Comparison of ENCODE assay signal across 18 cellular contexts in the genomic region with DNA sequence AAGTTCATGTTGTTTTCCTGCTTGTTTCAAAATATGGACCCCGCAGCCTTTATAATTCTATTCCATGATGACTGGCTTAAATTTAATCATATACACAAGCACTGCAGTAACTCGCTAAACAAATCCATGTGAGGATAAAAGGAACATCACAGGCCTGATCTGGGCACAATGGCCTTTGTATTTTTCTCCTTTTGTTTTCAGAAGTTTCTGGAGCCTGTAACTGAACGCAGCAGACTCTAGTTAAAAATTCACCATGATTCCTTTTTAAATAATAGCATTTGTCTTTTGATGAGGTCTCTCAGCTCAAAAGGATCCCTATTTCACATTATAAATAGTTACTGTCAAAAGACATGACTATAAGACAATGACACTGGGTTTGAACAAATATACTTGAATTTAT. TPM values are rescaled to one million over a fixed set of nuclear protein-coding genes. Genes with fewer than 3 reads are reported as not detected.
DNase-seq lines count a peak whose midpoint lies in the region; ATAC-seq, FAIRE-seq and TF ChIP-seq lines count a peak whose summit lies in the region.
"Had no signal": no experiment of that assay in that cellular context is flagged by ENCODE, and none has a peak within 500 bp of the region (broad histone marks: within the 10 kb centered on the region; RNA-seq: fewer than 3 reads in every experiment).

No MANE protein-coding gene starts in this region.

- no peak overlapping the region for H4K5ac ChIP-seq in IMR-90 (ENCODE audit: low read depth, low read length)

- peaks cover 2% of the 10 kb centered on the region; the same call in 1 of the 2 replicates for H3K9me3 ChIP-seq in IMR-90 (ENCODE audit: control insufficient read depth, insufficient read depth, low read length)
- H3K9me3 ChIP-seq: A549, Caco-2 had no signal

- H3K4me2 ChIP-seq in IMR-90 (ENCODE audit: low read depth, low read length), result no peak overlapping the region
- H3K4me2 ChIP-seq: A549 had no signal

- no peaks in the 10 kb centered on the region for H3K27me3 ChIP-seq in IMR-90 (ENCODE audit: control insufficient read depth, insufficient read depth, low read length)

- no peak for TF ChIP-seq RAD21 in IMR-90 (IDR thresholded peaks at IDR 0.05; ENCODE audit: low read length)

- H4K91ac ChIP-seq in IMR-90 (ENCODE audit: insufficient read depth, low read depth, low read length), result no peak overlapping the region

- no peaks in the 10 kb centered on the region for H4K20me1 ChIP-seq in IMR-90 (ENCODE audit: insufficient read depth, low read length)

- DNase-seq in IMR-90 (no peak), mesothelial cell of epicardium (ENCODE audit: low spot score in 2 of 2, unreplicated experiment in 2 of 2) (no peak), substantia nigra (lab: John Stamatoyannopoulos, UW) (peak in 6 of 49 donors; percentile 1 to 17 (median 4)), D721Med (ENCODE audit: insufficient read length, low spot score) (no peak), HTR-8/SVneo (ENCODE audit: insufficient read length, low spot score) (no peak)
- DNase-seq: Caco-2, NCI-H1417, NCI-H1930, NCI-H2171, NCI-H446 treated with DMSO at 0.1 percent for 48 hours, NCI-H774, SHP77 had no signal

- H3K14ac ChIP-seq in IMR-90 (replicated peaks; ENCODE audit: low read depth, low read length), result no peak overlapping the region

- no peaks in the 10 kb centered on the region for H3K36me3 ChIP-seq in IMR-90 (ENCODE audit: control insufficient read depth, insufficient read depth, low read length)

- peaks cover 50% of the 10 kb centered on the region for H3K4me1 Mint-ChIP-seq in mesothelial cell of epicardium

- WGBS in IMR-90 (ENCODE audit: extremely low coverage in 2 of 2, insufficient read length in 1 of 2), 2 experiments, result no CpG with 5 or more reads among the region's 3 CpGs

- H2BK20ac ChIP-seq in IMR-90 (ENCODE audit: low read depth, low read length), result peak overlapping the region; percentile 51; the same call in 1 of the 2 replicates

- no peaks in the 10 kb centered on the region for H3K27me3 Mint-ChIP-seq in mesothelial cell of epicardium (ENCODE audit: low read depth)

- dilution Hi-C loops in IMR-90 (cut with HindIII; ENCODE audit: low sequenced_read_pairs, unreplicated experiment), result no loop called here

- H3K9me3 Mint-ChIP-seq in mesothelial cell of epicardium, result peaks cover 22% of the 10 kb centered on the region

- POLR2A ChIA-PET in IMR-90 (lab: Charles Lee; ENCODE audit: unreplicated experiment), result no interaction called here

- FAIRE-seq in D721Med (lab: Jason Lieb, UNC) (no peak), HTR-8/SVneo (lab: Jason Lieb, UNC) (no peak)
- FAIRE-seq: A549, GM19239, H1 had no signal

- no peak overlapping the region for H2AFZ ChIP-seq in IMR-90 (replicated peaks; ENCODE audit: low read length, poor library complexity)

- H3K36me3 Mint-ChIP-seq in mesothelial cell of epicardium, result peaks cover 21% of the 10 kb centered on the region

- H2AK9ac ChIP-seq in IMR-90 (replicated peaks; ENCODE audit: low read depth, low read length, poor library complexity), result no peak overlapping the region

- no peak overlapping the region for H2BK5ac ChIP-seq in IMR-90 (ENCODE audit: low read depth, low read length, poor library complexity, severe bottlenecking)

- peaks cover 10% of the 10 kb centered on the region for H3K4me1 ChIP-seq in IMR-90 (ENCODE audit: control insufficient read depth, insufficient read depth, low read length)

- no peak overlapping the region for H3K23ac ChIP-seq in IMR-90 (ENCODE audit: low read depth, low read length)

- H3K9ac ChIP-seq in IMR-90 (ENCODE audit: low read depth, low read length), result no peak overlapping the region

- in situ Hi-C loops in IMR-90 (cut with MboI; ENCODE audit: low sequenced_read_pairs), result loop anchor here (25.0 kb wide), 1 partner anchor 1250 kb away; no protein-coding TSS in a partner anchor

- H3K4ac ChIP-seq in IMR-90 (ENCODE audit: low read depth, low read length), result no peak overlapping the region

- peak overlapping the region; percentile 47; the same call in 1 of the 2 replicates for H3K18ac ChIP-seq in IMR-90 (ENCODE audit: low read depth, low read length)

- no TSS peak for BruUV-seq in IMR-90 (replicated peaks; lab: Mats Ljungman, UMichigan)

- TF ChIP-seq CTCF in IMR-90 (conservative IDR thresholded peaks at IDR 0.05; ENCODE audit: low read depth, low read length) (no peak), mesothelial cell of epicardium (IDR thresholded peaks at IDR 0.05; ENCODE audit: unreplicated experiment) (no peak), D721Med (IDR thresholded peaks at IDR 0.05; ENCODE audit: insufficient read depth, missing control alignments) (no peak)

- no peak overlapping the region for H3K56ac ChIP-seq in IMR-90 (ENCODE audit: extremely low read depth, insufficient read depth, low read length)

- no peaks in the 10 kb centered on the region for H3K9me1 ChIP-seq in IMR-90 (ENCODE audit: insufficient read depth, low read length)

- no peak overlapping the region for H3K27ac ChIP-seq in IMR-90 (ENCODE audit: insufficient read depth, low read length)
- H3K27ac ChIP-seq in cingulate gyrus (ENCODE audit: low read depth, low read length), result peak overlapping the region; percentile 78
- peak overlapping the region; percentile 87 for H3K27ac ChIP-seq in substantia nigra (ENCODE audit: low read depth, low read length, poor library complexity, severe bottlenecking)
- H3K27ac ChIP-seq: A549 had no signal

- H3K27ac Mint-ChIP-seq in mesothelial cell of epicardium, result peak overlapping the region; percentile 53

- no peak overlapping the region for H2BK15ac ChIP-seq in IMR-90 (ENCODE audit: low read depth, low read length)

- no peak for TF ChIP-seq POLR2A in IMR-90 (IDR thresholded peaks at IDR 0.05; ENCODE audit: low read depth, low read length)

- ATAC-seq in IMR-90 (ENCODE audit: low read depth), result no peak
- ATAC-seq in GM18867 (IDR thresholded peaks at IDR 0.05; ENCODE audit: unreplicated experiment), result no peak
- ATAC-seq: A549, Panc1 had no signal

- H3K79me1 ChIP-seq in IMR-90 (ENCODE audit: low read depth in 1 of 2, low read length in 2 of 2), result no peaks in the 10 kb centered on the region

- intact Hi-C loops in IMR-90 (cut with micrococcal nuclease), result loop anchor here (10.0 kb wide), 1 partner anchor 272 kb away; no protein-coding TSS in a partner anchor

- no peak overlapping the region; a peak in 1 of 4 replicates for H4K8ac ChIP-seq in IMR-90 (ENCODE audit: low read depth in 2 of 2, low read length in 2 of 2)

- no peak overlapping the region for H3K4me3 ChIP-seq in IMR-90 (ENCODE audit: insufficient read depth, low read depth, low read length)
- H3K4me3 ChIP-seq: A549 had no signal

- CTCF ChIA-PET in IMR-90 (lab: Yijun Ruan, JAX), result no interaction called here

- H2BK120ac ChIP-seq in IMR-90 (ENCODE audit: low read depth, low read length), result no peak overlapping the region

- no peak overlapping the region for H3K4me3 Mint-ChIP-seq in mesothelial cell of epicardium

- 0 out of 2 replicates have a peak overlapping the region, but pooled peaks have one; percentile 48 for H2AK5ac ChIP-seq in IMR-90 (ENCODE audit: low read depth, low read length)

TF ChIP-seq in IMR-90, 13 proteins besides CTCF, POLR2A, EP300 and RAD21:
- TF ChIP-seq CEBPB (IDR thresholded peaks at IDR 0.05; ENCODE audit: low read depth, low read length), result no peak
- TF ChIP-seq, protein P1, sequence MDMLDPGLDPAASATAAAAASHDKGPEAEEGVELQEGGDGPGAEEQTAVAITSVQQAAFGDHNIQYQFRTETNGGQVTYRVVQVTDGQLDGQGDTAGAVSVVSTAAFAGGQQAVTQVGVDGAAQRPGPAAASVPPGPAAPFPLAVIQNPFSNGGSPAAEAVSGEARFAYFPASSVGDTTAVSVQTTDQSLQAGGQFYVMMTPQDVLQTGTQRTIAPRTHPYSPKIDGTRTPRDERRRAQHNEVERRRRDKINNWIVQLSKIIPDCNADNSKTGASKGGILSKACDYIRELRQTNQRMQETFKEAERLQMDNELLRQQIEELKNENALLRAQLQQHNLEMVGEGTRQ (IDR thresholded peaks at IDR 0.05; ENCODE audit: low read depth, low read length), result no peak
- TF ChIP-seq, protein P2, sequence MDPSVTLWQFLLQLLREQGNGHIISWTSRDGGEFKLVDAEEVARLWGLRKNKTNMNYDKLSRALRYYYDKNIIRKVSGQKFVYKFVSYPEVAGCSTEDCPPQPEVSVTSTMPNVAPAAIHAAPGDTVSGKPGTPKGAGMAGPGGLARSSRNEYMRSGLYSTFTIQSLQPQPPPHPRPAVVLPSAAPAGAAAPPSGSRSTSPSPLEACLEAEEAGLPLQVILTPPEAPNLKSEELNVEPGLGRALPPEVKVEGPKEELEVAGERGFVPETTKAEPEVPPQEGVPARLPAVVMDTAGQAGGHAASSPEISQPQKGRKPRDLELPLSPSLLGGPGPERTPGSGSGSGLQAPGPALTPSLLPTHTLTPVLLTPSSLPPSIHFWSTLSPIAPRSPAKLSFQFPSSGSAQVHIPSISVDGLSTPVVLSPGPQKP (IDR thresholded peaks at IDR 0.05; ENCODE audit: borderline replicate concordance, low read depth, low read length), result no peak
- no peak for TF ChIP-seq SMC3 (IDR thresholded peaks at IDR 0.05; ENCODE audit: low read depth, low read length)
- TF ChIP-seq RFX5 (IDR thresholded peaks at IDR 0.05; ENCODE audit: low read depth, low read length), result no peak

RNA-seq across cellular contexts. Expression of a gene that starts 30.1 kb away (rescaled TPM):
- total RNA-seq in IMR-90 (2012; rRNA removed), result 67.6 and 71.7 TPM in 2 replicates
- 13.5 and 17.4 TPM in 2 replicates for polyA plus RNA-seq in IMR-90 (2012; rRNA removed)
- 12.7 TPM in 2 replicates for polyA plus RNA-seq in IMR-90 (2012; cell fraction: cytosol; rRNA removed)
- polyA plus RNA-seq in IMR-90 (2012; cell fraction: nucleus; rRNA removed; ENCODE audit: low replicate concordance), result 5.8 and 14.3 TPM in 2 replicates
- total RNA-seq in mesothelial cell of epicardium, result 34.7 to 38.7 TPM (median 37.6 TPM) in 3 replicates
